35 cellular contexts compared by ENCODE assay signal in the genomic region with DNA sequence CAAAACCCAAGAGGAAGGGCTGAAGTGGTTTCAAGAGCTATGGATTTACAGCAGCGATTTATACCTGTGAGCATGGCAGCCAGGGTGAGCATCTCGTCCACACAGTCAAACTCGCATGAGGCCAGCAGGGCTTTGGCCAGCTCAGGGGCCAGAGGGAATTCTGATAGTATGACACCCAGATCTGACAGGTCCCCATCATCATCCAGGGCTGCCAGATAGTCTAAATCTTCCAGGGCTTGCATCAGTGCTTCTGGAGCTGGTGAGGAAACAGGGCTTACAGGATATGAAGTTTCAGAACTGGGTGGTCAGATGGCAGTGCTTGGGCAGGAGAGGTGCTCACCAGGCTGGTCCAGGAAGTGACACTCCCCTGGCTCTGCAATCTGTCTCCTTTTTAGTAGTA. TPM values are rescaled to one million over a fixed set of nuclear protein-coding genes. Genes with fewer than 3 reads are reported as not detected.
"Had no signal": no experiment of that assay in that cellular context is flagged by ENCODE, and none has a peak within 500 bp of the region (broad histone marks: within the 10 kb centered on the region; RNA-seq: fewer than 3 reads in every experiment).

No MANE protein-coding gene starts in this region.

- H3K27ac Mint-ChIP-seq: immature natural killer cell; mesothelial cell of epicardium; naive B cell; natural killer cell; stimulated activated naive B cell treated with anti-CD40 and anti-IgM and Interleukin-4, amounts not matched to agents 10 μg/mL and 1 μg/mL and 100 μg/mL, for 72 hours had no signal

- FAIRE-seq: islet of Langerhans, kidney had no signal

- H3K9me3 ChIP-seq: left lung, lower lobe of right lung, psoas muscle, right lobe of liver, stomach, testis, thyroid gland, transverse colon, upper lobe of left lung, vagina had no signal

- ATAC-seq: left colon; left lung; lower lobe of right lung; natural killer cell; psoas muscle; right lobe of liver; stimulated activated naive B cell treated with anti-CD40 and anti-IgM and Interleukin-4, amounts not matched to agents 10 μg/mL and 1 μg/mL and 100 μg/mL, for 72 hours; stimulated activated naive CD8-positive, alpha-beta T cell treated with anti-CD3 and anti-CD28 coated beads, Interleukin-15, Interleukin-2, amounts not matched to agents 100 U/mL and 50 U/mL, for 24 hours had no signal

- DNase-seq: hippocampal formation; immature natural killer cell; left colon; left lung; lower lobe of right lung; mammary epithelial cell; mesenchymal stem cell; naive B cell; natural killer cell; nucleus accumbens; psoas muscle; right lobe of liver; stimulated activated CD4-positive, alpha-beta T cell treated with anti-CD3 and anti-CD28 coated beads, Interleukin-12 subunit alpha, Interleukin-12 subunit beta, amount 100 ng/mL, for 4 hours; stimulated activated CD4-positive, alpha-beta T cell treated with anti-CD3 and anti-CD28 coated beads, Interleukin-15, amount 100 ng/mL, for 24 hours; stimulated activated CD4-positive, alpha-beta T cell treated with anti-CD3 and anti-CD28 coated beads, Interleukin-2, amount 100 ng/mL, for 24 hours; stimulated activated CD4-positive, alpha-beta T cell treated with anti-CD3 and anti-CD28 coated beads, Interleukin-4, amount 100 ng/mL, for 1 hour; stimulated activated naive B cell treated with anti-CD40 and anti-IgM and Interleukin-4, amounts not matched to agents 10 μg/mL and 1 μg/mL and 100 μg/mL, for 72 hours; stimulated activated naive CD8-positive, alpha-beta T cell treated with anti-CD3 and anti-CD28 coated beads, Interleukin-15, Interleukin-2, amounts not matched to agents 100 U/mL and 50 U/mL, for 24 hours; stomach; testis; thyroid gland; transverse colon; upper lobe of left lung had no signal

- H3K4me3 Mint-ChIP-seq: immature natural killer cell; mesothelial cell of epicardium; naive B cell; natural killer cell; stimulated activated naive B cell treated with anti-CD40 and anti-IgM and Interleukin-4, amounts not matched to agents 10 μg/mL and 1 μg/mL and 100 μg/mL, for 72 hours had no signal

- H3K4me1 ChIP-seq: left lung, lower lobe of right lung, parathyroid adenoma, psoas muscle, right lobe of liver, testis, thyroid gland, transverse colon, vagina had no signal

- H3K4me2 ChIP-seq: smooth muscle cell had no signal

- H3K9ac ChIP-seq: parathyroid adenoma had no signal

- H3K79me2 ChIP-seq: parathyroid adenoma had no signal

- H2AFZ ChIP-seq: parathyroid adenoma had no signal

- H3K27ac ChIP-seq: left lung, lower lobe of right lung, parathyroid adenoma, psoas muscle, right lobe of liver, stomach, testis, thyroid gland, transverse colon, upper lobe of left lung, vagina had no signal

- H3K4me3 ChIP-seq: left lung, lower lobe of right lung, psoas muscle, right lobe of liver, smooth muscle cell, stomach, testis, thyroid gland, transverse colon, upper lobe of left lung, vagina had no signal

- H3K27me3 ChIP-seq: testis, upper lobe of left lung, vagina had no signal

- H3K9me3 Mint-ChIP-seq: immature natural killer cell, naive B cell, natural killer cell had no signal

- H3K4me1 Mint-ChIP-seq: mesothelial cell of epicardium had no signal

RNA-seq across cellular contexts. Expression of a gene that starts 3.5 kb away (rescaled TPM):
- total RNA-seq: kidney, mononuclear cell, posterior vena cava, psoas muscle, right lobe of liver, skeletal muscle tissue, thyroid gland had no signal
- polyA plus RNA-seq: immature natural killer cell, smooth muscle cell had no signal

RNA-seq across cellular contexts. Expression of a gene that starts 8.3 kb away (rescaled TPM):
- total RNA-seq: kidney, left lung, liver, lower lobe of right lung, mesothelial cell of epicardium, osteocyte, posterior vena cava, psoas muscle, right lobe of liver, skeletal muscle tissue, smooth muscle cell, thyroid gland had no signal
- polyA plus RNA-seq: immature natural killer cell, liver, neural cell, psoas muscle, smooth muscle cell had no signal
